1 cellular context compared by ENCODE assay signal in the genomic region with DNA sequence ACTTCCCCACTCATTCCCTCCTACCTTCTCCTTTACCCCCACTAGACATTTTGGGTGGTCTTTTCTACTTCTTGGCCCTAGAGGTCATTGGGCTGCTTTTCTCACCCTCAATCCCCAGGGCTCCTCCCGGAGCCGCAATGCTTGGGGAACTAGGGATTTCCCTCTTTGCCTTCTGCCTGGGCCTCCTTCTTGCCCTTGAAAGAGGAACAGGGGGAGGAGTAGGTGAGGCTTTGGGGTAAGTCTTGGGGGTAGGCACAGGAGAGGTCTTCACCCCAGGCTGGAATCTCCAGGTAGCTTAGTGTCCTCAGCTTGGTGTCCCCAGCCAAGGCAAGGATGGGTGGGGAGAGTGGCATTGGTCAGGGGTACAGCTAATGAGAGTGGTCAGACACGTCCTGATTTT.
TF ChIP-seq lines count a peak whose summit lies in the region.

No MANE protein-coding gene starts in this region.

TF ChIP-seq in WTC11, 78 proteins besides CTCF, POLR2A, EP300 and RAD21 (continued from another document):
- TF ChIP-seq, protein P1, sequence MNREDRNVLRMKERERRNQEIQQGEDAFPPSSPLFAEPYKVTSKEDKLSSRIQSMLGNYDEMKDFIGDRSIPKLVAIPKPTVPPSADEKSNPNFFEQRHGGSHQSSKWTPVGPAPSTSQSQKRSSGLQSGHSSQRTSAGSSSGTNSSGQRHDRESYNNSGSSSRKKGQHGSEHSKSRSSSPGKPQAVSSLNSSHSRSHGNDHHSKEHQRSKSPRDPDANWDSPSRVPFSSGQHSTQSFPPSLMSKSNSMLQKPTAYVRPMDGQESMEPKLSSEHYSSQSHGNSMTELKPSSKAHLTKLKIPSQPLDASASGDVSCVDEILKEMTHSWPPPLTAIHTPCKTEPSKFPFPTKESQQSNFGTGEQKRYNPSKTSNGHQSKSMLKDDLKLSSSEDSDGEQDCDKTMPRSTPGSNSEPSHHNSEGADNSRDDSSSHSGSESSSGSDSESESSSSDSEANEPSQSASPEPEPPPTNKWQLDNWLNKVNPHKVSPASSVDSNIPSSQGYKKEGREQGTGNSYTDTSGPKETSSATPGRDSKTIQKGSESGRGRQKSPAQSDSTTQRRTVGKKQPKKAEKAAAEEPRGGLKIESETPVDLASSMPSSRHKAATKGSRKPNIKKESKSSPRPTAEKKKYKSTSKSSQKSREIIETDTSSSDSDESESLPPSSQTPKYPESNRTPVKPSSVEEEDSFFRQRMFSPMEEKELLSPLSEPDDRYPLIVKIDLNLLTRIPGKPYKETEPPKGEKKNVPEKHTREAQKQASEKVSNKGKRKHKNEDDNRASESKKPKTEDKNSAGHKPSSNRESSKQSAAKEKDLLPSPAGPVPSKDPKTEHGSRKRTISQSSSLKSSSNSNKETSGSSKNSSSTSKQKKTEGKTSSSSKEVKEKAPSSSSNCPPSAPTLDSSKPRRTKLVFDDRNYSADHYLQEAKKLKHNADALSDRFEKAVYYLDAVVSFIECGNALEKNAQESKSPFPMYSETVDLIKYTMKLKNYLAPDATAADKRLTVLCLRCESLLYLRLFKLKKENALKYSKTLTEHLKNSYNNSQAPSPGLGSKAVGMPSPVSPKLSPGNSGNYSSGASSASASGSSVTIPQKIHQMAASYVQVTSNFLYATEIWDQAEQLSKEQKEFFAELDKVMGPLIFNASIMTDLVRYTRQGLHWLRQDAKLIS (CRISPR knock-in tag; IDR thresholded peaks at IDR 0.05; ENCODE audit: borderline replicate concordance), result no peak
- no peak for TF ChIP-seq EMX1 (CRISPR knock-in tag; IDR thresholded peaks at IDR 0.05)
- TF ChIP-seq, protein P2, sequence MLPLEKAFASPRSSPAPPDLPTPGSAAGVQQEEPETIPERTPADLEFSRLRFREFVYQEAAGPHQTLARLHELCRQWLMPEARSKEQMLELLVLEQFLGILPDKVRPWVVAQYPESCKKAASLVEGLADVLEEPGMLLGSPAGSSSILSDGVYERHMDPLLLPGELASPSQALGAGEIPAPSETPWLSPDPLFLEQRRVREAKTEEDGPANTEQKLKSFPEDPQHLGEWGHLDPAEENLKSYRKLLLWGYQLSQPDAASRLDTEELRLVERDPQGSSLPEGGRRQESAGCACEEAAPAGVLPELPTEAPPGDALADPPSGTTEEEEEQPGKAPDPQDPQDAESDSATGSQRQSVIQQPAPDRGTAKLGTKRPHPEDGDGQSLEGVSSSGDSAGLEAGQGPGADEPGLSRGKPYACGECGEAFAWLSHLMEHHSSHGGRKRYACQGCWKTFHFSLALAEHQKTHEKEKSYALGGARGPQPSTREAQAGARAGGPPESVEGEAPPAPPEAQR (CRISPR knock-in tag; IDR thresholded peaks at IDR 0.05), result no peak
- TF ChIP-seq, protein P3, sequence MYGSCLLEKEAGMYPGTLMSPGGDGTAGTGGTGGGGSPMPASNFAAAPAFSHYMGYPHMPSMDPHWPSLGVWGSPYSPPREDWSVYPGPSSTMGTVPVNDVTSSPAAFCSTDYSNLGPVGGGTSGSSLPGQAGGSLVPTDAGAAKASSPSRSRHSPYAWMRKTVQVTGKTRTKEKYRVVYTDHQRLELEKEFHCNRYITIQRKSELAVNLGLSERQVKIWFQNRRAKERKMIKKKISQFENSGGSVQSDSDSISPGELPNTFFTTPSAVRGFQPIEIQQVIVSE (CRISPR knock-in tag; IDR thresholded peaks at IDR 0.05; ENCODE audit: borderline replicate concordance), result no peak
- TF ChIP-seq NFATC4 (CRISPR knock-in tag; IDR thresholded peaks at IDR 0.05), result no peak
- no peak for TF ChIP-seq RELA (CRISPR knock-in tag; IDR thresholded peaks at IDR 0.05; ENCODE audit: borderline replicate concordance)
- TF ChIP-seq, protein P4, sequence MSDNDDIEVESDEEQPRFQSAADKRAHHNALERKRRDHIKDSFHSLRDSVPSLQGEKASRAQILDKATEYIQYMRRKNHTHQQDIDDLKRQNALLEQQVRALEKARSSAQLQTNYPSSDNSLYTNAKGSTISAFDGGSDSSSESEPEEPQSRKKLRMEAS (CRISPR knock-in tag; IDR thresholded peaks at IDR 0.05), result no peak
- TF ChIP-seq OVOL2 (CRISPR knock-in tag; IDR thresholded peaks at IDR 0.05; ENCODE audit: borderline replicate concordance), result no peak
- TF ChIP-seq, protein P5, sequence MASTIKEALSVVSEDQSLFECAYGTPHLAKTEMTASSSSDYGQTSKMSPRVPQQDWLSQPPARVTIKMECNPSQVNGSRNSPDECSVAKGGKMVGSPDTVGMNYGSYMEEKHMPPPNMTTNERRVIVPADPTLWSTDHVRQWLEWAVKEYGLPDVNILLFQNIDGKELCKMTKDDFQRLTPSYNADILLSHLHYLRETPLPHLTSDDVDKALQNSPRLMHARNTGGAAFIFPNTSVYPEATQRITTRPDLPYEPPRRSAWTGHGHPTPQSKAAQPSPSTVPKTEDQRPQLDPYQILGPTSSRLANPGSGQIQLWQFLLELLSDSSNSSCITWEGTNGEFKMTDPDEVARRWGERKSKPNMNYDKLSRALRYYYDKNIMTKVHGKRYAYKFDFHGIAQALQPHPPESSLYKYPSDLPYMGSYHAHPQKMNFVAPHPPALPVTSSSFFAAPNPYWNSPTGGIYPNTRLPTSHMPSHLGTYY (CRISPR knock-in tag; IDR thresholded peaks at IDR 0.05), result no peak
- TF ChIP-seq SP1 (CRISPR knock-in tag; conservative IDR thresholded peaks at IDR 0.05), result no peak
- no peak for TF ChIP-seq TEAD4 (CRISPR knock-in tag; IDR thresholded peaks at IDR 0.05)
- no peak for TF ChIP-seq TEAD1 (CRISPR knock-in tag; IDR thresholded peaks at IDR 0.05)
- no peak for TF ChIP-seq FOXK1 (CRISPR knock-in tag; IDR thresholded peaks at IDR 0.05)
